ENCODE assay signal across 31 cellular contexts in the genomic region with DNA sequence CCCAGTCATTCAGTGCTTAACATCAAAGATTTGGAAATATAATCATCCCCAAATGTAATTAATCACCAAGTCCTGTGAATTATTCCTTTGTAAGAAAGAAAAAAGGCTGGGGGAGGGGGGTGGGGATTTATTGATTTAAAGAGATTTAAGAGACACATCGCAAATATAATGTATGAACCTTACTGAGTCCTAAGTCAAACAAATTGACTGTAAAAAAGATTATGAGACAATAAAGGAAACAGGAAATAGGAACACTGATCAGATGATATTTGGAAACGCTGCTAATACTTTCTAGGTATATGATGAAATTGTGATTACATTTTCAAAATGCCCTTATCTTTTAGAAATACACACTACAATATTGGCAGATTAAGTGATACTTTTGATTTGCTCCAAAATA.
"Had no signal": no experiment of that assay in that cellular context is flagged by ENCODE, and none has a peak within 500 bp of the region (broad histone marks: within the 10 kb centered on the region; RNA-seq: fewer than 3 reads in every experiment).

No MANE protein-coding gene starts in this region.

- H3K9me3 Mint-ChIP-seq: activated CD4-positive, alpha-beta memory T cell treated with anti-CD3 and anti-CD28 coated beads, Interleukin-2, amount 10 ng/mL, durations not matched to agents 7 days and 5 days; activated CD4-positive, alpha-beta T cell treated with anti-CD3 and anti-CD28 coated beads, Interleukin-2, amount 10 ng/mL, durations not matched to agents 24 days and 14 days; activated naive CD8-positive, alpha-beta T cell treated with anti-CD3 and anti-CD28 coated beads, Interleukin-2, amount 50 U/mL, for 24 hours; activated T-cell treated with anti-CD3 and anti-CD28 coated beads, Interleukin-2, amount 50 U/mL, for 24 hours; activated T-cell treated with anti-CD3 and anti-CD28 coated beads, Interleukin-2, amount 50 U/mL, for 72 hours; endodermal cell; T-helper 2 cell treated with Interferon-gamma antibody and Interleukin-4, amounts not matched to agents 5 μg/mL and 100 μg/mL, for 36 hours had no signal

- H3K27me3 Mint-ChIP-seq: activated CD4-positive, alpha-beta memory T cell treated with anti-CD3 and anti-CD28 coated beads, Interleukin-2, amount 10 ng/mL, durations not matched to agents 7 days and 5 days; activated CD4-positive, alpha-beta T cell treated with anti-CD3 and anti-CD28 coated beads for 36 hours; activated CD4-positive, alpha-beta T cell treated with anti-CD3 and anti-CD28 coated beads, Interleukin-2, amount 10 ng/mL, durations not matched to agents 24 days and 14 days; activated naive CD8-positive, alpha-beta T cell; activated naive CD8-positive, alpha-beta T cell treated with anti-CD3 and anti-CD28 coated beads, Interleukin-2, amount 50 U/mL, for 24 hours; activated T-cell treated with anti-CD3 and anti-CD28 coated beads, Interleukin-2, amount 50 U/mL, for 24 hours; T-helper 17 cell had no signal

- H3K4me3 Mint-ChIP-seq: activated CD4-positive, alpha-beta memory T cell treated with anti-CD3 and anti-CD28 coated beads, Interleukin-2, amount 10 ng/mL, durations not matched to agents 7 days and 5 days; activated CD4-positive, alpha-beta T cell treated with anti-CD3 and anti-CD28 coated beads for 36 hours; activated CD4-positive, alpha-beta T cell treated with anti-CD3 and anti-CD28 coated beads, Interleukin-2, amount 10 ng/mL, durations not matched to agents 24 days and 14 days; activated naive CD8-positive, alpha-beta T cell; activated naive CD8-positive, alpha-beta T cell treated with anti-CD3 and anti-CD28 coated beads, Interleukin-2, amount 50 U/mL, for 24 hours; activated T-cell treated with anti-CD3 and anti-CD28 coated beads, Interleukin-2, amount 50 U/mL, for 24 hours; activated T-cell treated with anti-CD3 and anti-CD28 coated beads, Interleukin-2, amount 50 U/mL, for 72 hours; endodermal cell; T-helper 17 cell; T-helper 2 cell treated with Interferon-gamma antibody and Interleukin-4, amounts not matched to agents 5 μg/mL and 100 μg/mL, for 36 hours had no signal

- H3K36me3 ChIP-seq: adrenal gland had no signal

- H3K4me3 ChIP-seq: adrenal gland, body of pancreas, colonic mucosa had no signal

- ATAC-seq: activated CD4-positive, alpha-beta T cell treated with anti-CD3 and anti-CD28 coated beads for 36 hours; activated naive CD8-positive, alpha-beta T cell treated with anti-CD3 and anti-CD28 coated beads, Interleukin-2, amount 50 U/mL, for 24 hours; activated T-cell treated with anti-CD3 and anti-CD28 coated beads, Interleukin-2, amount 50 U/mL, for 72 hours; body of pancreas; esophagus mucosa; T-helper 17 cell had no signal

- H3K4me1 Mint-ChIP-seq: activated CD4-positive, alpha-beta T cell treated with anti-CD3 and anti-CD28 coated beads, Interleukin-2, amount 10 ng/mL, durations not matched to agents 24 days and 14 days; activated naive CD8-positive, alpha-beta T cell treated with anti-CD3 and anti-CD28 coated beads, Interleukin-2, amount 50 U/mL, for 24 hours had no signal

- H3K27ac ChIP-seq: adrenal gland, body of pancreas, colonic mucosa had no signal

- H3K27ac Mint-ChIP-seq: activated CD4-positive, alpha-beta memory T cell treated with anti-CD3 and anti-CD28 coated beads, Interleukin-2, amount 10 ng/mL, durations not matched to agents 7 days and 5 days; activated CD4-positive, alpha-beta T cell treated with anti-CD3 and anti-CD28 coated beads for 36 hours; activated CD4-positive, alpha-beta T cell treated with anti-CD3 and anti-CD28 coated beads, Interleukin-2, amount 10 ng/mL, durations not matched to agents 24 days and 14 days; activated naive CD8-positive, alpha-beta T cell treated with anti-CD3 and anti-CD28 coated beads, Interleukin-2, amount 50 U/mL, for 24 hours; activated T-cell treated with anti-CD3 and anti-CD28 coated beads, Interleukin-2, amount 50 U/mL, for 24 hours; activated T-cell treated with anti-CD3 and anti-CD28 coated beads, Interleukin-2, amount 50 U/mL, for 72 hours; endodermal cell; T-helper 2 cell treated with Interferon-gamma antibody and Interleukin-4, amounts not matched to agents 5 μg/mL and 100 μg/mL, for 36 hours had no signal

- DNase-seq: activated CD4-positive, alpha-beta memory T cell treated with anti-CD3 and anti-CD28 coated beads, Interleukin-2, amount 10 ng/mL, durations not matched to agents 7 days and 5 days; activated CD4-positive, alpha-beta T cell treated with anti-CD3 and anti-CD28 coated beads for 36 hours; activated CD4-positive, alpha-beta T cell treated with anti-CD3 and anti-CD28 coated beads, Interleukin-2, amount 10 ng/mL, durations not matched to agents 24 days and 14 days; activated CD4-positive, CD25-positive, alpha-beta regulatory T cell; activated CD4-positive, CD25-positive, alpha-beta regulatory T cell treated with anti-CD3 and anti-CD28 coated beads, Interleukin-2, amount 50 U/mL, for 72 hours; activated CD8-positive, alpha-beta memory T cell treated with anti-CD3 and anti-CD28 coated beads, Interleukin-2, amount 50 U/mL, for 48 hours; activated effector memory CD4-positive, alpha-beta T cell treated with Interleukin-2 at 50 U/mL for 16 hours; activated gamma-delta T cell treated with Interleukin-2 at 50 U/mL for 16 hours; activated naive CD4-positive, alpha-beta T cell treated with anti-CD3 and anti-CD28 coated beads, Interleukin-2, amount 50 U/mL, for 16 hours; activated naive CD4-positive, alpha-beta T cell treated with Interleukin-2 at 50 U/mL for 16 hours; activated naive CD8-positive, alpha-beta T cell treated with anti-CD3 and anti-CD28 coated beads, Interleukin-2, amount 50 U/mL, for 24 hours; activated T-cell treated with anti-CD3 and anti-CD28 coated beads for 4 hours; activated T-cell treated with anti-CD3 and anti-CD28 coated beads, Interleukin-2, amount 50 U/mL, for 24 hours; activated T-cell treated with anti-CD3 and anti-CD28 coated beads, Interleukin-2, amount 50 U/mL, for 72 hours; adrenal gland; amygdala; aorta; body of pancreas; caudate nucleus; cerebellar nuclear complex; colonic mucosa; effector CD8-positive, alpha-beta T cell; endodermal cell; foreskin fibroblast; head of caudate nucleus; T-helper 1 cell; T-helper 17 cell; T1000 had no signal

- H3K27me3 ChIP-seq: adrenal gland, body of pancreas, colonic mucosa had no signal

- H3K4me1 ChIP-seq: adrenal gland, colonic mucosa had no signal

- H3K9me3 ChIP-seq: adrenal gland, body of pancreas, colonic mucosa had no signal
